ENCODE assay signal across 22 cellular contexts in the genomic region with DNA sequence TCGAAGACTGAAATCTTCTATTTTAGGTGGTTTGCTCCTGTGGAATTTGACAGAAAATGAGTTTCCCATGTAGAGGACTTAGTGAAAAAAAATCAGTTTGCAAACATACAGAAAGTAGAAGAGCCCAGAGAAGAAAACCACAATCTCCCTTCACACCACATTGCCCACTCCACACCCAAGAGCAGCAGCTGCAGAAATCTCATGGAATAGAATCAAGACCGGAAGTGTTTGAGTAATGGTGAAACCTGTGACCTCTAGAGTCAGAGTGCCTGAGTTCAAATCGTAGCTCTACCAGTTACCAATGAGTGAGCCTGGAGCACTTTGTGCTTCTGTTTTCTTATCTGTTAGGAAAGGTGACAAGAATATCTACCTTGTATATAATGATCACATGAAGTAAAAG. TPM values are rescaled to one million over a fixed set of nuclear protein-coding genes. Genes with fewer than 3 reads are reported as not detected.
DNase-seq lines count a peak whose midpoint lies in the region; ATAC-seq and TF ChIP-seq lines count a peak whose summit lies in the region.
"Had no signal": no experiment of that assay in that cellular context is flagged by ENCODE, and none has a peak within 500 bp of the region (broad histone marks: within the 10 kb centered on the region; RNA-seq: fewer than 3 reads in every experiment).

No MANE protein-coding gene starts in this region.

- H3K4me1 Mint-ChIP-seq in natural killer cell treated with Interleukin-12 subunit alpha and Interleukin-12 subunit beta and Interleukin-15 and Interleukin-18, amount 100 ng/mL, for 72 hours (ENCODE audit: low read depth in 2 of 2): peaks cover 25 to 45% of the 10 kb centered on the region in 2 donors
- peaks cover 39 to 53% of the 10 kb centered on the region in 2 donors for H3K4me1 Mint-ChIP-seq in natural killer cell
- peaks cover 54% of the 10 kb centered on the region for H3K4me1 Mint-ChIP-seq in activated T-helper 17 cell treated with anti-CD3 and anti-CD28 coated beads, Interleukin-2, amount 50 U/mL, for 72 hours
- H3K4me1 Mint-ChIP-seq in stimulated activated naive CD8-positive, alpha-beta T cell treated with anti-CD3 and anti-CD28 coated beads, Interleukin-15, Interleukin-2, amounts not matched to agents 100 ng/mL and 50 ng/mL, for 24 hours (ENCODE audit: low read depth): peaks cover 74% of the 10 kb centered on the region

- no peak overlapping the region for H3K27ac Mint-ChIP-seq in natural killer cell treated with Interleukin-12 subunit alpha and Interleukin-12 subunit beta and Interleukin-15 and Interleukin-18, amount 100 ng/mL, for 72 hours
- no peak overlapping the region for H3K27ac Mint-ChIP-seq in natural killer cell
- peak overlapping the region; percentile 71 for H3K27ac Mint-ChIP-seq in activated T-helper 17 cell treated with anti-CD3 and anti-CD28 coated beads, Interleukin-2, amount 50 U/mL, for 72 hours
- H3K27ac Mint-ChIP-seq in stimulated activated naive CD8-positive, alpha-beta T cell treated with anti-CD3 and anti-CD28 coated beads, Interleukin-15, Interleukin-2, amounts not matched to agents 100 ng/mL and 50 ng/mL, for 24 hours: peak overlapping the region; percentile 50
- H3K27ac Mint-ChIP-seq: dendritic cell treated with granulocyte-macrophage colony-stimulating factor and Interleukin-4, amounts not matched to agents 40 ng/mL and 50 ng/mL, for 4 days had no signal

- TF ChIP-seq CTCF in natural killer cell (IDR thresholded peaks at IDR 0.05) (no peak), omental fat pad (IDR thresholded peaks at IDR 0.05) (no peak)

- intact Hi-C loops in natural killer cell (cut with micrococcal nuclease): no loop called here

- H3K4me3 Mint-ChIP-seq in natural killer cell treated with Interleukin-12 subunit alpha and Interleukin-12 subunit beta and Interleukin-15 and Interleukin-18, amount 100 ng/mL, for 72 hours: peak overlapping the region; percentile 11
- no peak overlapping the region for H3K4me3 Mint-ChIP-seq in natural killer cell
- H3K4me3 Mint-ChIP-seq in activated T-helper 17 cell treated with anti-CD3 and anti-CD28 coated beads, Interleukin-2, amount 50 U/mL, for 72 hours: peak overlapping the region; percentile 90
- H3K4me3 Mint-ChIP-seq in stimulated activated naive CD8-positive, alpha-beta T cell treated with anti-CD3 and anti-CD28 coated beads, Interleukin-15, Interleukin-2, amounts not matched to agents 100 ng/mL and 50 ng/mL, for 24 hours: peak overlapping the region; percentile 14
- H3K4me3 Mint-ChIP-seq: dendritic cell treated with granulocyte-macrophage colony-stimulating factor and Interleukin-4, amounts not matched to agents 40 ng/mL and 50 ng/mL, for 4 days had no signal

- peaks cover 0 to 5% of the 10 kb centered on the region in 2 donors for H3K27me3 Mint-ChIP-seq in natural killer cell treated with Interleukin-12 subunit alpha and Interleukin-12 subunit beta and Interleukin-15 and Interleukin-18, amount 100 ng/mL, for 72 hours
- H3K27me3 Mint-ChIP-seq in natural killer cell (ENCODE audit: low read depth in 2 of 2): no peaks in the 10 kb centered on the region
- H3K27me3 Mint-ChIP-seq in activated T-helper 17 cell treated with anti-CD3 and anti-CD28 coated beads, Interleukin-2, amount 50 U/mL, for 72 hours: no peaks in the 10 kb centered on the region
- no peaks in the 10 kb centered on the region for H3K27me3 Mint-ChIP-seq in stimulated activated naive CD8-positive, alpha-beta T cell treated with anti-CD3 and anti-CD28 coated beads, Interleukin-15, Interleukin-2, amounts not matched to agents 100 ng/mL and 50 ng/mL, for 24 hours
- H3K27me3 Mint-ChIP-seq: dendritic cell treated with granulocyte-macrophage colony-stimulating factor and Interleukin-4, amounts not matched to agents 40 ng/mL and 50 ng/mL, for 4 days had no signal

- H3K36me3 Mint-ChIP-seq in natural killer cell treated with Interleukin-12 subunit alpha and Interleukin-12 subunit beta and Interleukin-15 and Interleukin-18, amount 100 ng/mL, for 72 hours: no peaks in the 10 kb centered on the region
- no peaks in the 10 kb centered on the region for H3K36me3 Mint-ChIP-seq in natural killer cell
- peaks cover 48% of the 10 kb centered on the region for H3K36me3 Mint-ChIP-seq in activated T-helper 17 cell treated with anti-CD3 and anti-CD28 coated beads, Interleukin-2, amount 50 U/mL, for 72 hours (ENCODE audit: low read depth)
- H3K36me3 Mint-ChIP-seq in stimulated activated naive CD8-positive, alpha-beta T cell treated with anti-CD3 and anti-CD28 coated beads, Interleukin-15, Interleukin-2, amounts not matched to agents 100 ng/mL and 50 ng/mL, for 24 hours (ENCODE audit: low read depth): peaks cover 40% of the 10 kb centered on the region

- DNase-seq in natural killer cell treated with Interleukin-12 subunit alpha and Interleukin-12 subunit beta and Interleukin-15 and Interleukin-18, amount 100 ng/mL, for 72 hours (ENCODE audit: low spot score): no peak
- DNase-seq in natural killer cell (no peak), MV-4-11 (lab: John Stamatoyannopoulos, UW) (peak; percentile 93), omental fat pad (ENCODE audit: low spot score) (no peak)
- DNase-seq: activated CD8-positive, alpha-beta memory T cell treated with anti-CD3 and anti-CD28 coated beads, Interleukin-2, amount 50 U/mL, for 4 hours; lower lobe of right lung; NCI-H1105 treated with DMSO at 0.1 percent for 48 hours; NCI-H524; right lobe of liver; SHP77 treated with DMSO at 0.1 percent for 48 hours; stimulated activated naive CD4-positive, alpha-beta T cell had no signal

- H3K9me3 Mint-ChIP-seq in natural killer cell treated with Interleukin-12 subunit alpha and Interleukin-12 subunit beta and Interleukin-15 and Interleukin-18, amount 100 ng/mL, for 72 hours: no peaks in the 10 kb centered on the region
- no peaks in the 10 kb centered on the region for H3K9me3 Mint-ChIP-seq in natural killer cell
- no peaks in the 10 kb centered on the region for H3K9me3 Mint-ChIP-seq in activated T-helper 17 cell treated with anti-CD3 and anti-CD28 coated beads, Interleukin-2, amount 50 U/mL, for 72 hours
- H3K9me3 Mint-ChIP-seq in stimulated activated naive CD8-positive, alpha-beta T cell treated with anti-CD3 and anti-CD28 coated beads, Interleukin-15, Interleukin-2, amounts not matched to agents 100 ng/mL and 50 ng/mL, for 24 hours: peaks cover 8% of the 10 kb centered on the region
- H3K9me3 Mint-ChIP-seq: dendritic cell treated with granulocyte-macrophage colony-stimulating factor and Interleukin-4, amounts not matched to agents 40 ng/mL and 50 ng/mL, for 4 days had no signal

- ATAC-seq in natural killer cell treated with Interleukin-12 subunit alpha and Interleukin-12 subunit beta and Interleukin-15 and Interleukin-18, amount 100 ng/mL, for 72 hours: peak in 1 of 2 donors; percentile 59
- no peak for ATAC-seq in natural killer cell
- ATAC-seq in activated T-helper 17 cell treated with anti-CD3 and anti-CD28 coated beads, Interleukin-2, amount 50 U/mL, for 72 hours (replicated peaks): peak; percentile 43
- ATAC-seq in HG03378 (IDR thresholded peaks at IDR 0.05; ENCODE audit: unreplicated experiment): no peak
- ATAC-seq in HG02571 (IDR thresholded peaks at IDR 0.05; ENCODE audit: unreplicated experiment): no peak
- ATAC-seq in omental fat pad (ENCODE audit: low FRiP score): no peak
- ATAC-seq: K562, lower lobe of right lung, right lobe of liver had no signal

RNA-seq across cellular contexts. Expression of a gene that starts 4.6 kb away (rescaled TPM):
- 1 to 10 TPM; 1.3 to 2.4 TPM for total RNA-seq in natural killer cell treated with Interleukin-12 subunit alpha and Interleukin-12 subunit beta and Interleukin-15 and Interleukin-18, amount 100 ng/mL, for 72 hours
- total RNA-seq in natural killer cell (1 to 10 TPM; 1.9 to 3.9 (median 3.1) TPM), omental fat pad (not detected)
- 10 to 100 TPM; 32.0 to 62.9 TPM for total RNA-seq in activated T-helper 17 cell treated with anti-CD3 and anti-CD28 coated beads, Interleukin-2, amount 50 U/mL, for 72 hours
- total RNA-seq: Daoy, fibroblast of villous mesenchyme, hepatocyte, K562, OCI-LY7, osteoblast had no signal

RNA-seq across cellular contexts. Expression of a gene that starts 33.2 kb away (rescaled TPM):
- 1 to 10 TPM in 1 of 2 donors, not detected in 1; 2.7 TPM for total RNA-seq in natural killer cell treated with Interleukin-12 subunit alpha and Interleukin-12 subunit beta and Interleukin-15 and Interleukin-18, amount 100 ng/mL, for 72 hours
- total RNA-seq in natural killer cell (1 to 10 TPM; 2.6 to 7.2 (median 5.3) TPM), omental fat pad (10 to 100 TPM in 1 of 4 donors, 1 to 10 TPM in 3; 5.1 to 10.5 (median 8.7) TPM)
- 1 to 10 TPM in 1 of 2 donors, under 1 TPM in 1; 0.24 to 1.1 TPM for total RNA-seq in activated T-helper 17 cell treated with anti-CD3 and anti-CD28 coated beads, Interleukin-2, amount 50 U/mL, for 72 hours
- total RNA-seq: fibroblast of villous mesenchyme, K562, OCI-LY7 had no signal

Comparison
In these comparisons a context has a peak if more than half of its experiments do, and no peak if none do; other contexts are left out.
1. H3K27ac Mint-ChIP-seq: peak in activated T-helper 17 cell treated with anti-CD3 and anti-CD28 coated beads, Interleukin-2, amount 50 U/mL, for 72 hours (single experiment) and stimulated activated naive CD8-positive, alpha-beta T cell treated with anti-CD3 and anti-CD28 coated beads, Interleukin-15, Interleukin-2, amounts not matched to agents 100 ng/mL and 50 ng/mL, for 24 hours (single experiment); none in natural killer cell treated with Interleukin-12 subunit alpha and Interleukin-12 subunit beta and Interleukin-15 and Interleukin-18, amount 100 ng/mL, for 72 hours (0 of 2) and natural killer cell (0 of 2).
2. RNA of a gene that starts 4.6 kb away (total RNA-seq): 32.0 to 62.9 TPM in activated T-helper 17 cell treated with anti-CD3 and anti-CD28 coated beads, Interleukin-2, amount 50 U/mL, for 72 hours; 1.9 to 3.9 TPM in natural killer cell, 1.3 to 2.4 TPM in natural killer cell treated with Interleukin-12 subunit alpha and Interleukin-12 subunit beta and Interleukin-15 and Interleukin-18, amount 100 ng/mL, for 72 hours and not detected in omental fat pad; every median in the first group is over 4 times any median in the second.